ENCODE assay signal across 1 cellular context in the genomic region with DNA sequence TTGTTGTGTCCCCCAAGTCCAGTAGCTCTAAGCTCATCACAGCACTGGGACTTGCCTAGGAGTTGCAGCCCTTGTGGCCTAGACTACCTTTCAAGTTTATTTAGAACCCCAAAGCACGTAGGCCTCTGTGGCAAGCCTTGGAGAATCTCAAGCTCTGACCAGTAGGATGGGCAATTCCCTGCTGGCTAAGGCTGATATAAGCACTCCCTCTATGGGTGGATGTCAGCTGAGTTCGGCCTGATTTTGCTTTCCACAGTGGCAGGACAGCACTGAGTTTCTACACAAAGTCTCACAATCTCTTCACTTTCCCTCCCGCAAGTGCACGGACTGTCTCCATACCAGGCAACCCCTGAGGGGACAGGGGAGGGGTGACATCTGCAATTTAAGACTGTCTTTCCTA.
TF ChIP-seq lines count a peak whose summit lies in the region.

No MANE protein-coding gene starts in this region.

TF ChIP-seq in HCT116, 20 proteins besides CTCF, POLR2A, EP300 and RAD21 (continued from another document):
- no peak for TF ChIP-seq JUND (IDR thresholded peaks at IDR 0.05)
- TF ChIP-seq CEBPB (IDR thresholded peaks at IDR 0.05; ENCODE audit: low read depth), result no peak
- TF ChIP-seq POLR2AphosphoS5 (IDR thresholded peaks at IDR 0.05; ENCODE audit: low read depth, low read length), result no peak
- no peak for TF ChIP-seq TCF7L2 (IDR thresholded peaks at IDR 0.05; ENCODE audit: borderline replicate concordance, extremely low read depth, insufficient read depth, insufficient read length)
- TF ChIP-seq, protein P1, sequence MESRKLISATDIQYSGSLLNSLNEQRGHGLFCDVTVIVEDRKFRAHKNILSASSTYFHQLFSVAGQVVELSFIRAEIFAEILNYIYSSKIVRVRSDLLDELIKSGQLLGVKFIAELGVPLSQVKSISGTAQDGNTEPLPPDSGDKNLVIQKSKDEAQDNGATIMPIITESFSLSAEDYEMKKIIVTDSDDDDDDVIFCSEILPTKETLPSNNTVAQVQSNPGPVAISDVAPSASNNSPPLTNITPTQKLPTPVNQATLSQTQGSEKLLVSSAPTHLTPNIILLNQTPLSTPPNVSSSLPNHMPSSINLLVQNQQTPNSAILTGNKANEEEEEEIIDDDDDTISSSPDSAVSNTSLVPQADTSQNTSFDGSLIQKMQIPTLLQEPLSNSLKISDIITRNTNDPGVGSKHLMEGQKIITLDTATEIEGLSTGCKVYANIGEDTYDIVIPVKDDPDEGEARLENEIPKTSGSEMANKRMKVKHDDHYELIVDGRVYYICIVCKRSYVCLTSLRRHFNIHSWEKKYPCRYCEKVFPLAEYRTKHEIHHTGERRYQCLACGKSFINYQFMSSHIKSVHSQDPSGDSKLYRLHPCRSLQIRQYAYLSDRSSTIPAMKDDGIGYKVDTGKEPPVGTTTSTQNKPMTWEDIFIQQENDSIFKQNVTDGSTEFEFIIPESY (IDR thresholded peaks at IDR 0.05; ENCODE audit: extremely low read depth, insufficient replicate concordance, low read length), result no peak
- TF ChIP-seq EZH2 (IDR thresholded peaks at IDR 0.05), result no peak
